ENCODE assay signal across 1 cellular context in the genomic region with DNA sequence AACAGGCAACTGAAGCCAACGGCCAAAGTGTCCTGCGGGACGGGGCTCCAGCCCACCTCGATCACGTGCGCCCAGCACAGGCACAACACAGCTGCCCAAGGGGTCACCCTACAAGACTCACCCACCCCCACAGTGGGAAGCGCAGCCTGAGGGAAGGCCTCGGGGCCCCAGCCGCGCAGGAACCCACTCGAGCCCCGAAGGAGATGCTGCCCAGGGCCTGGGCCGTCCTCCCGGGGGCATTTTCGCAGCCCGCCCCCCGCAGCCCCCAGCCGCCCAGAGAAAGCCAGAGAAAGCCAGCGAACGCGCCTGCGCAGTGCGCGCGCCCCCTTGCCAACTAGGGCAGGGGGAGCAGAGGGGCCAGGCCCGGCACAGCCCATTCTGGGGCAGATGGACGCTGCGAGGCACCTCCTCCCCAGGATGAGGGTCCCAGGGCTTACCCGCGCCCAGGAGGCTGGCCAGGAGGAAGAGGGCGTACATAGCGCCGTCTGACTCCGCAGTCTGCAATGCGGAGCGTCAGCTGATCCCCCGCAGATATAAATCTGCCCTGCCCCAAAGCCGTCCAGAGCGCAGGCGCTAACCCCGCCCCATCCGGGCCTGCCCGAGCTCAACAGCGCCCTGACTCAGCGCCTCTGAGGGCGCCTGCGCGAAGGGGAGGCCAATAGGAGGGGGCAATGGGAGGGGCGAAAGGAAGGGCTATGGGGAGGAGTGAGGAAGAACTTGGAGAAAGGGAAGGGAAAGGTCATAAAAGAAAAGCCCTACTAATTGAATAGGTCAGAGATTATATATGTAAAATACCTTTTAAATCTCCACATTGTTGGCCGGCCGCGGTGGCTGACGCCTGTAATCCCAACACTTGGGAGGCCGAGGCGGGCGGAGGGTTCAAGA.
A peak's percentile ranks its signal among the peaks of the same experiment; 100 is the strongest.
TF ChIP-seq lines count a peak whose summit lies in the region.

Gene PSAP, minus strand, starts transcription at position 507 of the 885 bp plus-strand sequence. Its CDS starts 30 bp downstream, at position 477.

TF ChIP-seq in K562, 482 proteins besides CTCF, POLR2A, EP300 and RAD21 (continued from another document and continues in another):
- TF ChIP-seq RFX7 (CRISPR knock-in tag; IDR thresholded peaks at IDR 0.05) (no peak), TSC22D4 (tag; IDR thresholded peaks at IDR 0.05) (no peak), CBFA2T2 (conservative IDR thresholded peaks at IDR 0.05) (peak; percentile 38), KLF1 (tag; IDR thresholded peaks at IDR 0.05) (peak; percentile 79; the same call in 1 of the 2 replicates), FOXA1 (IDR thresholded peaks at IDR 0.05; ENCODE audit: borderline replicate concordance) (no peak), TGIF2 (CRISPR knock-in tag; IDR thresholded peaks at IDR 0.05) (peak; percentile 77; the same call in 1 of the 2 replicates), ZNF121 (CRISPR knock-in tag; conservative IDR thresholded peaks at IDR 0.05) (no peak), SMC3 (conservative IDR thresholded peaks at IDR 0.05; ENCODE audit: insufficient read depth, low read depth, low read length) (no peak), RB1 (IDR thresholded peaks at IDR 0.05; ENCODE audit: low read depth) (peak; percentile 71), ZKSCAN3 (CRISPR knock-in tag; IDR thresholded peaks at IDR 0.05) (no peak), ZKSCAN8 (CRISPR knock-in tag; IDR thresholded peaks at IDR 0.05) (no peak), FOS (IDR thresholded peaks at IDR 0.05; ENCODE audit: extremely low read depth, insufficient read length) (no peak), MAZ (CRISPR knock-in tag; conservative IDR thresholded peaks at IDR 0.05 in 1 of 2, IDR thresholded peaks at IDR 0.05 in 1 of 2) (peak; percentile 71 to 90), RAD51 (IDR thresholded peaks at IDR 0.05; ENCODE audit: borderline replicate concordance, low read depth) (peak; percentile 83), PHTF2 (CRISPR knock-in tag; IDR thresholded peaks at IDR 0.05) (no peak), FOXP4 (CRISPR knock-in tag; IDR thresholded peaks at IDR 0.05; ENCODE audit: borderline replicate concordance) (no peak), ZNF449 (CRISPR knock-in tag; IDR thresholded peaks at IDR 0.05) (no peak), ZNF444 (CRISPR knock-in tag; IDR thresholded peaks at IDR 0.05) (no peak), SUPT5H (IDR thresholded peaks at IDR 0.05) (peak; percentile 96), HNRNPLL (IDR thresholded peaks at IDR 0.05; ENCODE audit: low read depth, low read length, poor library complexity, severe bottlenecking) (peak; percentile 86), ETV6 (IDR thresholded peaks at IDR 0.05; ENCODE audit: borderline replicate concordance in 1 of 2, low read depth in 2 of 2, low read length in 1 of 2) (no peak), ETV6 (CRISPR knock-in tag; IDR thresholded peaks at IDR 0.05; ENCODE audit: borderline replicate concordance) (no peak), TRIM28 (IDR thresholded peaks at IDR 0.05) (no peak), PML (IDR thresholded peaks at IDR 0.05; ENCODE audit: low read length) (peak; percentile 86; the same call in 1 of the 2 replicates), HDGF (IDR thresholded peaks at IDR 0.05) (no peak), ZBTB49 (CRISPR knock-in tag; IDR thresholded peaks at IDR 0.05; ENCODE audit: borderline replicate concordance) (no peak), TAF1 (IDR thresholded peaks at IDR 0.05; ENCODE audit: control insufficient read depth, extremely low read depth, insufficient read depth, low read length, severe bottlenecking) (peak; percentile 80), PTRF (tag; IDR thresholded peaks at IDR 0.05) (no peak), ZNF583 (CRISPR knock-in tag; IDR thresholded peaks at IDR 0.05) (no peak), EWSR1 (IDR thresholded peaks at IDR 0.05; ENCODE audit: borderline replicate concordance, low read depth, partially characterized antibody) (no peak), SAP30 (IDR thresholded peaks at IDR 0.05; ENCODE audit: borderline replicate concordance, insufficient read depth, low read depth, low read length, poor library complexity, severe bottlenecking) (peak; percentile 92), PHF21A (IDR thresholded peaks at IDR 0.05; ENCODE audit: borderline replicate concordance, low read depth) (no peak), ZC3H11A (IDR thresholded peaks at IDR 0.05; ENCODE audit: low read depth, low read length) (no peak), KDM5B (IDR thresholded peaks at IDR 0.05; ENCODE audit: insufficient replicate concordance, low read depth, low read length) (peak; percentile 98), ETV1 (tag; conservative IDR thresholded peaks at IDR 0.05; ENCODE audit: low read depth) (no peak), ZBTB17 (CRISPR knock-in tag; IDR thresholded peaks at IDR 0.05) (peak; percentile 71; the same call in 1 of the 2 replicates), RFX5 (IDR thresholded peaks at IDR 0.05; ENCODE audit: low read depth, low read length) (no peak), MBD2 (IDR thresholded peaks at IDR 0.05; ENCODE audit: borderline replicate concordance, low read depth) (peak; percentile 83; the same call in 1 of the 2 replicates), PHB (CRISPR knock-in tag; IDR thresholded peaks at IDR 0.05) (no peak), GATA2 (CRISPR knock-in tag; IDR thresholded peaks at IDR 0.05) (peak; percentile 99), PYGO2 (tag; IDR thresholded peaks at IDR 0.05) (no peak), POLR2B (IDR thresholded peaks at IDR 0.05; ENCODE audit: low read depth, partially characterized antibody) (peak; percentile 98), YBX1 (IDR thresholded peaks at IDR 0.05) (no peak), NCOA1 (IDR thresholded peaks at IDR 0.05; ENCODE audit: low read depth) (no peak)
- TF ChIP-seq, protein P1, sequence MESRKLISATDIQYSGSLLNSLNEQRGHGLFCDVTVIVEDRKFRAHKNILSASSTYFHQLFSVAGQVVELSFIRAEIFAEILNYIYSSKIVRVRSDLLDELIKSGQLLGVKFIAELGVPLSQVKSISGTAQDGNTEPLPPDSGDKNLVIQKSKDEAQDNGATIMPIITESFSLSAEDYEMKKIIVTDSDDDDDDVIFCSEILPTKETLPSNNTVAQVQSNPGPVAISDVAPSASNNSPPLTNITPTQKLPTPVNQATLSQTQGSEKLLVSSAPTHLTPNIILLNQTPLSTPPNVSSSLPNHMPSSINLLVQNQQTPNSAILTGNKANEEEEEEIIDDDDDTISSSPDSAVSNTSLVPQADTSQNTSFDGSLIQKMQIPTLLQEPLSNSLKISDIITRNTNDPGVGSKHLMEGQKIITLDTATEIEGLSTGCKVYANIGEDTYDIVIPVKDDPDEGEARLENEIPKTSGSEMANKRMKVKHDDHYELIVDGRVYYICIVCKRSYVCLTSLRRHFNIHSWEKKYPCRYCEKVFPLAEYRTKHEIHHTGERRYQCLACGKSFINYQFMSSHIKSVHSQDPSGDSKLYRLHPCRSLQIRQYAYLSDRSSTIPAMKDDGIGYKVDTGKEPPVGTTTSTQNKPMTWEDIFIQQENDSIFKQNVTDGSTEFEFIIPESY (CRISPR knock-in tag; IDR thresholded peaks at IDR 0.05) = no peak
- TF ChIP-seq, protein P2, sequence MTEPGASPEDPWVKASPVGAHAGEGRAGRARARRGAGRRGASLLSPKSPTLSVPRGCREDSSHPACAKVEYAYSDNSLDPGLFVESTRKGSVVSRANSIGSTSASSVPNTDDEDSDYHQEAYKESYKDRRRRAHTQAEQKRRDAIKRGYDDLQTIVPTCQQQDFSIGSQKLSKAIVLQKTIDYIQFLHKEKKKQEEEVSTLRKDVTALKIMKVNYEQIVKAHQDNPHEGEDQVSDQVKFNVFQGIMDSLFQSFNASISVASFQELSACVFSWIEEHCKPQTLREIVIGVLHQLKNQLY (CRISPR knock-in tag; conservative IDR thresholded peaks at IDR 0.05) = peak in 1 of 2 experiments; percentile 44; a peak in 1 of 4 replicates
- TF ChIP-seq, protein P3, sequence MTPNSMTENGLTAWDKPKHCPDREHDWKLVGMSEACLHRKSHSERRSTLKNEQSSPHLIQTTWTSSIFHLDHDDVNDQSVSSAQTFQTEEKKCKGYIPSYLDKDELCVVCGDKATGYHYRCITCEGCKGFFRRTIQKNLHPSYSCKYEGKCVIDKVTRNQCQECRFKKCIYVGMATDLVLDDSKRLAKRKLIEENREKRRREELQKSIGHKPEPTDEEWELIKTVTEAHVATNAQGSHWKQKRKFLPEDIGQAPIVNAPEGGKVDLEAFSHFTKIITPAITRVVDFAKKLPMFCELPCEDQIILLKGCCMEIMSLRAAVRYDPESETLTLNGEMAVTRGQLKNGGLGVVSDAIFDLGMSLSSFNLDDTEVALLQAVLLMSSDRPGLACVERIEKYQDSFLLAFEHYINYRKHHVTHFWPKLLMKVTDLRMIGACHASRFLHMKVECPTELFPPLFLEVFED (CRISPR knock-in tag; conservative IDR thresholded peaks at IDR 0.05) = no peak
- TF ChIP-seq, protein P4, sequence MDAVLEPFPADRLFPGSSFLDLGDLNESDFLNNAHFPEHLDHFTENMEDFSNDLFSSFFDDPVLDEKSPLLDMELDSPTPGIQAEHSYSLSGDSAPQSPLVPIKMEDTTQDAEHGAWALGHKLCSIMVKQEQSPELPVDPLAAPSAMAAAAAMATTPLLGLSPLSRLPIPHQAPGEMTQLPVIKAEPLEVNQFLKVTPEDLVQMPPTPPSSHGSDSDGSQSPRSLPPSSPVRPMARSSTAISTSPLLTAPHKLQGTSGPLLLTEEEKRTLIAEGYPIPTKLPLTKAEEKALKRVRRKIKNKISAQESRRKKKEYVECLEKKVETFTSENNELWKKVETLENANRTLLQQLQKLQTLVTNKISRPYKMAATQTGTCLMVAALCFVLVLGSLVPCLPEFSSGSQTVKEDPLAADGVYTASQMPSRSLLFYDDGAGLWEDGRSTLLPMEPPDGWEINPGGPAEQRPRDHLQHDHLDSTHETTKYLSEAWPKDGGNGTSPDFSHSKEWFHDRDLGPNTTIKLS (IDR thresholded peaks at IDR 0.05; ENCODE audit: borderline replicate concordance, low read depth) = no peak; the same call in 1 of the 2 replicates
- TF ChIP-seq, protein P5, sequence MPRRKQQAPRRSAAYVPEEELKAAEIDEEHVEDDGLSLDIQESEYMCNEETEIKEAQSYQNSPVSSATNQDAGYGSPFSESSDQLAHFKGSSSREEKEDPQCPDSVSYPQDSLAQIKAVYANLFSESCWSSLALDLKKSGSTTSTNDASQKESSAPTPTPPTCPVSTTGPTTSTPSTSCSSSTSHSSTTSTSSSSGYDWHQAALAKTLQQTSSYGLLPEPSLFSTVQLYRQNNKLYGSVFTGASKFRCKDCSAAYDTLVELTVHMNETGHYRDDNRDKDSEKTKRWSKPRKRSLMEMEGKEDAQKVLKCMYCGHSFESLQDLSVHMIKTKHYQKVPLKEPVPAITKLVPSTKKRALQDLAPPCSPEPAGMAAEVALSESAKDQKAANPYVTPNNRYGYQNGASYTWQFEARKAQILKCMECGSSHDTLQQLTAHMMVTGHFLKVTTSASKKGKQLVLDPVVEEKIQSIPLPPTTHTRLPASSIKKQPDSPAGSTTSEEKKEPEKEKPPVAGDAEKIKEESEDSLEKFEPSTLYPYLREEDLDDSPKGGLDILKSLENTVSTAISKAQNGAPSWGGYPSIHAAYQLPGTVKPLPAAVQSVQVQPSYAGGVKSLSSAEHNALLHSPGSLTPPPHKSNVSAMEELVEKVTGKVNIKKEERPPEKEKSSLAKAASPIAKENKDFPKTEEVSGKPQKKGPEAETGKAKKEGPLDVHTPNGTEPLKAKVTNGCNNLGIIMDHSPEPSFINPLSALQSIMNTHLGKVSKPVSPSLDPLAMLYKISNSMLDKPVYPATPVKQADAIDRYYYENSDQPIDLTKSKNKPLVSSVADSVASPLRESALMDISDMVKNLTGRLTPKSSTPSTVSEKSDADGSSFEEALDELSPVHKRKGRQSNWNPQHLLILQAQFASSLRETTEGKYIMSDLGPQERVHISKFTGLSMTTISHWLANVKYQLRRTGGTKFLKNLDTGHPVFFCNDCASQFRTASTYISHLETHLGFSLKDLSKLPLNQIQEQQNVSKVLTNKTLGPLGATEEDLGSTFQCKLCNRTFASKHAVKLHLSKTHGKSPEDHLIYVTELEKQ (CRISPR knock-in tag; IDR thresholded peaks at IDR 0.05) = no peak
